In the genomic region with DNA sequence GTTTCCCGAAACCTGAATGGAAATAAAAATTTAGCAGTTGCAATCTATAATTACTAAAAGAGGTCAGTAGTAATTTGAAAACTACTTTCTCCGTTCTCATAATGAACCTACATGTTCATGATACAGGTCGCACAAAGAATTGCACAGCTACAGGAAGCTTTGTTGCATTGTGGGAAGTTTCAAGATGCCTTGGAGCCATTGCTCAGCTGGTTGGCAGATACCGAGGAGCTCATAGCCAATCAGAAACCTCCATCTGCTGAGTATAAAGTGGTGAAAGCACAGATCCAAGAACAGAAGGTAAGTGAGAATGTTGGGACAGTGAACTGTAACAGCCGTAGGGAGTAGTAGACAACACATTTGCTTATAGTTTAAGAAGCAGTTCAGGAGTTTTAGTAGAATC, we compare ENCODE assay signal across 26 cellular contexts.
DNase-seq lines count a peak whose midpoint lies in the region; ATAC-seq, FAIRE-seq and TF ChIP-seq lines count a peak whose summit lies in the region.
"Had no signal": no experiment of that assay in that cellular context is flagged by ENCODE, and none has a peak within 500 bp of the region (broad histone marks: within the 10 kb centered on the region; RNA-seq: fewer than 3 reads in every experiment).

No MANE protein-coding gene starts in this region.

- intact Hi-C loops in activated CD4-positive, alpha-beta T cell treated with anti-CD3 and anti-CD28 coated beads for 36 hours (cut with DNase I, micrococcal nuclease), result no loop called here

- peak overlapping the region; percentile 45 for H3K27ac Mint-ChIP-seq in activated CD4-positive, alpha-beta T cell treated with anti-CD3 and anti-CD28 coated beads for 36 hours
- peak overlapping the region; percentile 49 for H3K27ac Mint-ChIP-seq in T-helper 17 cell
- H3K27ac Mint-ChIP-seq in stimulated activated effector memory CD8-positive, alpha-beta T cell treated with anti-CD3 and anti-CD28 coated beads, Interleukin-12 subunit alpha, Interleukin-12 subunit beta, amount 100 ng/mL, for 72 hours, result peak overlapping the region; percentile 9
- H3K27ac Mint-ChIP-seq: H9 had no signal

- H3K9me3 ChIP-seq in T-helper 17 cell (ENCODE audit: control insufficient read depth, low read length, poor library complexity, severe bottlenecking), result no peaks in the 10 kb centered on the region
- H3K9me3 ChIP-seq: upper lobe of right lung had no signal

- TF ChIP-seq POLR2A in GM12891 (IDR thresholded peaks at IDR 0.05; ENCODE audit: low read depth, low read length), result no peak

- no peaks in the 10 kb centered on the region for H3K9me3 Mint-ChIP-seq in activated CD4-positive, alpha-beta T cell treated with anti-CD3 and anti-CD28 coated beads for 36 hours (ENCODE audit: low read depth)
- H3K9me3 Mint-ChIP-seq in stimulated activated effector memory CD8-positive, alpha-beta T cell treated with anti-CD3 and anti-CD28 coated beads, Interleukin-12 subunit alpha, Interleukin-12 subunit beta, amount 100 ng/mL, for 72 hours, result no peaks in the 10 kb centered on the region
- H3K9me3 Mint-ChIP-seq: H9, nephron had no signal

- no peaks in the 10 kb centered on the region for H3K27me3 Mint-ChIP-seq in activated CD4-positive, alpha-beta T cell treated with anti-CD3 and anti-CD28 coated beads for 36 hours
- H3K27me3 Mint-ChIP-seq in T-helper 17 cell, result no peaks in the 10 kb centered on the region
- H3K27me3 Mint-ChIP-seq: CD4-positive, CD25-positive, alpha-beta regulatory T cell had no signal

- H3K4me1 Mint-ChIP-seq in activated CD4-positive, alpha-beta T cell treated with anti-CD3 and anti-CD28 coated beads for 36 hours, result peaks cover 24% of the 10 kb centered on the region
- H3K4me1 Mint-ChIP-seq in T-helper 17 cell, result peaks cover 25% of the 10 kb centered on the region
- H3K4me1 Mint-ChIP-seq in stimulated activated effector memory CD8-positive, alpha-beta T cell treated with anti-CD3 and anti-CD28 coated beads, Interleukin-12 subunit alpha, Interleukin-12 subunit beta, amount 100 ng/mL, for 72 hours, result peaks cover 30% of the 10 kb centered on the region

- POLR2A ChIA-PET in activated CD4-positive, alpha-beta T cell treated with anti-CD3 and anti-CD28 coated beads for 36 hours (lab: Charles Lee), result interaction anchor here (0.6 kb wide), 1 partner anchor 154 kb away, joined by 4 read pairs; no protein-coding TSS in a partner anchor

- H3K36me3 Mint-ChIP-seq in activated CD4-positive, alpha-beta T cell treated with anti-CD3 and anti-CD28 coated beads for 36 hours (ENCODE audit: low read depth), result peaks cover 41% of the 10 kb centered on the region
- peaks cover 15% of the 10 kb centered on the region for H3K36me3 Mint-ChIP-seq in T-helper 17 cell (ENCODE audit: low read depth)
- peaks cover 92% of the 10 kb centered on the region for H3K36me3 Mint-ChIP-seq in stimulated activated effector memory CD8-positive, alpha-beta T cell treated with anti-CD3 and anti-CD28 coated beads, Interleukin-12 subunit alpha, Interleukin-12 subunit beta, amount 100 ng/mL, for 72 hours

- CTCF ChIA-PET in activated CD4-positive, alpha-beta T cell treated with anti-CD3 and anti-CD28 coated beads for 36 hours (lab: Charles Lee), result interaction anchor here (0.7 to 1.6 kb wide), 3 partner anchors 11 to 30 kb away, joined by 3 to 7 read pairs (median 3); no protein-coding TSS in a partner anchor

- no peak overlapping the region for H3K4me3 Mint-ChIP-seq in activated CD4-positive, alpha-beta T cell treated with anti-CD3 and anti-CD28 coated beads for 36 hours
- no peak overlapping the region for H3K4me3 Mint-ChIP-seq in T-helper 17 cell
- H3K4me3 Mint-ChIP-seq in stimulated activated effector memory CD8-positive, alpha-beta T cell treated with anti-CD3 and anti-CD28 coated beads, Interleukin-12 subunit alpha, Interleukin-12 subunit beta, amount 100 ng/mL, for 72 hours, result no peak overlapping the region
- H3K4me3 Mint-ChIP-seq: CD4-positive, CD25-positive, alpha-beta regulatory T cell; H9; nephron had no signal

- peak; percentile 81 for ATAC-seq in activated CD4-positive, alpha-beta T cell treated with anti-CD3 and anti-CD28 coated beads for 36 hours
- ATAC-seq in T-helper 17 cell (peak; percentile 42), HG03342 (IDR thresholded peaks at IDR 0.05; ENCODE audit: unreplicated experiment) (no peak)
- peak; percentile 82 for ATAC-seq in stimulated activated effector memory CD8-positive, alpha-beta T cell treated with anti-CD3 and anti-CD28 coated beads, Interleukin-12 subunit alpha, Interleukin-12 subunit beta, amount 100 ng/mL, for 72 hours
- ATAC-seq: GM12878, left colon, PC-3, upper lobe of right lung had no signal

- FAIRE-seq in GM12891 (lab: Jason Lieb, UNC), result peak; percentile 57
- FAIRE-seq: GM12878 had no signal

- no peak for DNase-seq in activated CD4-positive, alpha-beta T cell treated with anti-CD3 and anti-CD28 coated beads for 36 hours
- no peak for DNase-seq in activated CD4-positive, alpha-beta T cell treated with anti-CD3 and anti-CD28 coated beads, Interleukin-2, amount 50 U/mL, for 48 hours
- no peak for DNase-seq in GM12891 (ENCODE audit: insufficient read length, low spot score)
- no peak for DNase-seq in T-helper 17 cell
- no peak for DNase-seq in stimulated activated effector memory CD8-positive, alpha-beta T cell treated with anti-CD3 and anti-CD28 coated beads, Interleukin-12 subunit alpha, Interleukin-12 subunit beta, amount 100 ng/mL, for 72 hours (ENCODE audit: low spot score in 2 of 2)
- DNase-seq in MV-4-11 (lab: John Stamatoyannopoulos, UW), result no peak
- DNase-seq in NCI-H1436 treated with DMSO at 0.1 percent for 48 hours (lab: John Stamatoyannopoulos, UW), result no peak
- DNase-seq: activated naive CD4-positive, alpha-beta T cell; AML-193; CD4-positive, CD25-positive, alpha-beta regulatory T cell; central memory CD4-positive, alpha-beta T cell; cortex of kidney; effector memory CD4-positive, alpha-beta T cell; EL; H9; left colon; NCI-H1092; NCI-H1694 treated with DMSO at 0.1 percent for 48 hours; NCI-H524 treated with DMSO at 0.1 percent for 48 hours; PC-3; stimulated activated CD4-positive, alpha-beta T cell treated with anti-CD3 and anti-CD28 coated beads, Interleukin-4, amount 100 ng/mL, for 1 hour; substantia nigra; upper lobe of right lung had no signal

TF ChIP-seq in GM12891, 5 proteins besides CTCF, POLR2A, EP300 and RAD21:
- TF ChIP-seq TAF1 (IDR thresholded peaks at IDR 0.05; ENCODE audit: low read depth, low read length) (no peak), SPI1 (IDR thresholded peaks at IDR 0.05; ENCODE audit: low read depth, low read length) (no peak), POLR2AphosphoS5 (IDR thresholded peaks at IDR 0.05; ENCODE audit: low read depth, low read length) (no peak), PAX5 (IDR thresholded peaks at IDR 0.05; ENCODE audit: insufficient read depth, low read length, severe bottlenecking) (no peak), POU2F2 (IDR thresholded peaks at IDR 0.05; ENCODE audit: low read depth, low read length) (no peak)
